21 cellular contexts compared by ENCODE assay signal in genomic region chr6:167758309-167759023, GRCh38.
"Had no signal": no experiment of that assay in that cellular context is flagged by ENCODE, and none has a peak within 500 bp of the region (broad histone marks: within the 10 kb centered on the region; RNA-seq: fewer than 3 reads in every experiment).

No MANE protein-coding gene starts in this region.

- H3K9me3 Mint-ChIP-seq: central memory CD8-positive, alpha-beta T cell; nephron had no signal

- H3K27ac ChIP-seq: esophagus squamous epithelium, gastroesophageal sphincter, left lung, neutrophil, right atrium auricular region, stomach, thoracic aorta, transverse colon had no signal

- DNase-seq: effector memory CD4-positive, alpha-beta T cell; esophagus squamous epithelium; foreskin fibroblast; glutamatergic neuron; mesenchymal stem cell; naive B cell; stimulated activated CD4-positive, alpha-beta T cell treated with anti-CD3 and anti-CD28 coated beads, Interleukin-15, amount 100 ng/mL, for 24 hours; stimulated activated CD4-positive, alpha-beta T cell treated with anti-CD3 and anti-CD28 coated beads, Interleukin-1b, Interleukin-23, amount 100 ng/mL, for 48 hours; stimulated activated CD4-positive, alpha-beta T cell treated with anti-CD3 and anti-CD28 coated beads, Interleukin-4, amount 100 ng/mL, for 24 hours; stimulated activated naive CD4-positive, alpha-beta T cell; stomach; substantia nigra; transverse colon had no signal

- H3K4me3 Mint-ChIP-seq: central memory CD8-positive, alpha-beta T cell; naive B cell; nephron had no signal

- H3K27ac Mint-ChIP-seq: naive B cell had no signal

- H3K27me3 ChIP-seq: esophagus squamous epithelium, gastroesophageal sphincter, left lung, neutrophil, right atrium auricular region, stomach, transverse colon had no signal

- H3K4me3 ChIP-seq: esophagus squamous epithelium, gastroesophageal sphincter, left lung, lung, right atrium auricular region, stomach, thoracic aorta, transverse colon had no signal

- H3K4me1 Mint-ChIP-seq: naive B cell had no signal

- H3K36me3 Mint-ChIP-seq: naive B cell had no signal

- H3K36me3 ChIP-seq: esophagus squamous epithelium, gastroesophageal sphincter, left lung, neutrophil, right atrium auricular region, stomach, thoracic aorta, transverse colon had no signal

- H3K9me3 ChIP-seq: esophagus squamous epithelium, gastroesophageal sphincter, left lung, neutrophil, right atrium auricular region, stomach, thoracic aorta, transverse colon had no signal
